ENCODE assay signal across 8 cellular contexts in the genomic region with DNA sequence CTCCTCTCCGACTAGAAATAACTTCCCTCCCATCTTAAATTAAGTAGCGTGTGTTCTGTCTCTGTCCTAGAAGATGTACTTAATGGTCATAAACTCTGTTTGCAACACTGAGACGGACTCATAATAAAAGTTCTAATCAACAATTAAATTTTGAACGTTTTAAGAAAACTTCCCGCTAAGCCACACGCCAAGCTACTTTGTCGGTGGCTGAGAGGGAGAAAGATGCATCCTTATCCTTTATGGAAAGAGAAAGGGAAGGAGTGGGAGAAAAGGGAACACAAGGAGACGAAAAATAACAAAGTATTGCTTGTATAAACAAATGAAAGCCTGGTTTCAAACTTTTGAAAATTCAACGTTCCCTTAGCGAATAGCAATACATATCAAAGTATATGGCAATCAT. TPM values are rescaled to one million over a fixed set of nuclear protein-coding genes. Genes with fewer than 3 reads are reported as not detected.
DNase-seq lines count a peak whose midpoint lies in the region; ATAC-seq, FAIRE-seq and TF ChIP-seq lines count a peak whose summit lies in the region.

No MANE protein-coding gene starts in this region.

- peak overlapping the region; percentile 78 for H3K4me3 ChIP-seq in lower lobe of right lung
- peak overlapping the region; percentile 94 to 97 for H3K4me3 ChIP-seq in aorta (ENCODE audit: low read length in 2 of 2)

- H3K9me3 ChIP-seq in H9 (ENCODE audit: control insufficient read depth, low read depth, low read length) (no peaks in the 10 kb centered on the region), lower lobe of right lung (no peaks in the 10 kb centered on the region), aorta (ENCODE audit: control insufficient read depth, low read length) (no peaks in the 10 kb centered on the region)

- no peak for TF ChIP-seq CTCF in H9 (conservative IDR thresholded peaks at IDR 0.05)
- TF ChIP-seq CTCF in lower lobe of right lung (IDR thresholded peaks at IDR 0.05) = no peak

- peaks cover 7% of the 10 kb centered on the region for H3K23me2 ChIP-seq in H9 (ENCODE audit: insufficient read length, low read depth, low read length, poor library complexity, severe bottlenecking)

- H3K4me1 Mint-ChIP-seq in H9 = peaks cover 40 to 54% of the 10 kb centered on the region in 2 experiments
- H3K4me1 Mint-ChIP-seq in activated naive CD8-positive, alpha-beta T cell treated with anti-CD3 and anti-CD28 coated beads, Interleukin-2, amount 50 U/mL, for 24 hours = peaks cover 25% of the 10 kb centered on the region

- peaks cover 2% of the 10 kb centered on the region; the same call in 1 of the 2 replicates for H3K79me2 ChIP-seq in H9 (ENCODE audit: insufficient read depth, low read length)

- no peak overlapping the region for H3K4ac ChIP-seq in H9 (ENCODE audit: low read depth, low read length)

- no peaks in the 10 kb centered on the region for H3K36me3 ChIP-seq in lower lobe of right lung
- H3K36me3 ChIP-seq in aorta (ENCODE audit: control insufficient read depth in 1 of 2, insufficient read depth in 2 of 2, low read length in 1 of 2) = no peaks in the 10 kb centered on the region

- no peaks in the 10 kb centered on the region; a peak in 2 of 7 replicates for H3K36me3 Mint-ChIP-seq in H9 (ENCODE audit: insufficient read depth in 1 of 3, low read depth in 3 of 3)
- no peaks in the 10 kb centered on the region for H3K36me3 Mint-ChIP-seq in activated naive CD8-positive, alpha-beta T cell treated with anti-CD3 and anti-CD28 coated beads, Interleukin-2, amount 50 U/mL, for 24 hours (ENCODE audit: low read depth)

- no peak overlapping the region for H4K91ac ChIP-seq in H9 (ENCODE audit: insufficient read length, low read depth, low read length)

- H2AK5ac ChIP-seq in H9 (ENCODE audit: insufficient read length, low read length) = no peak overlapping the region

- peak overlapping the region; percentile 95 for H3K4me2 ChIP-seq in H9 (ENCODE audit: insufficient read depth, insufficient read length, low read length)

- H3K18ac ChIP-seq in H9 (ENCODE audit: insufficient read length, low read depth, low read length) = no peak overlapping the region

- no peak for FAIRE-seq in RCC 7860 (lab: Jason Lieb, UNC)

- peaks cover 9% of the 10 kb centered on the region for H3K27me3 Mint-ChIP-seq in H9 (ENCODE audit: low read depth)
- peaks cover 67% of the 10 kb centered on the region for H3K27me3 Mint-ChIP-seq in activated naive CD8-positive, alpha-beta T cell treated with anti-CD3 and anti-CD28 coated beads, Interleukin-2, amount 50 U/mL, for 24 hours

- H3K27ac Mint-ChIP-seq in H9 = no peak overlapping the region
- H3K27ac Mint-ChIP-seq in activated naive CD8-positive, alpha-beta T cell treated with anti-CD3 and anti-CD28 coated beads, Interleukin-2, amount 50 U/mL, for 24 hours = peak overlapping the region; percentile 24

- no peak overlapping the region for H2AFZ ChIP-seq in H9 (ENCODE audit: low read length)

- no peak overlapping the region for H2BK5ac ChIP-seq in H9 (ENCODE audit: insufficient read length, low read length)

- H3K27ac ChIP-seq in H9 (ENCODE audit: insufficient read length, low read depth, low read length) (no peak overlapping the region), lower lobe of right lung (peak overlapping the region; percentile 95), aorta (ENCODE audit: low read depth in 1 of 2, low read length in 2 of 2) (peak overlapping the region; percentile 28 to 74)

- intact Hi-C loops in lower lobe of right lung (cut with DNase I) (no loop called here), aorta (cut with DNase I) (loop anchor here (5.0 kb wide), 2 partner anchors 107 to 112 kb away; a partner anchor contains a TSS)

- no peak overlapping the region for H3T11ph ChIP-seq in H9 (ENCODE audit: low read length)

- no peak overlapping the region for H4K5ac ChIP-seq in H9 (ENCODE audit: insufficient read length, low read depth, low read length)

- no peak overlapping the region for H2BK15ac ChIP-seq in H9 (ENCODE audit: low read depth, low read length)

- H2BK120ac ChIP-seq in H9 (ENCODE audit: low read depth, low read length, poor library complexity, severe bottlenecking) = no peak overlapping the region

- ATAC-seq in activated naive CD8-positive, alpha-beta T cell treated with anti-CD3 and anti-CD28 coated beads, Interleukin-2, amount 50 U/mL, for 24 hours = no peak
- ATAC-seq in lower lobe of right lung = no peak
- peak; percentile 7 for ATAC-seq in aorta (ENCODE audit: low FRiP score)
- no peak for ATAC-seq in HG03520 (IDR thresholded peaks at IDR 0.05; ENCODE audit: unreplicated experiment)

- H3K23ac ChIP-seq in H9 (ENCODE audit: insufficient read length, low read depth, low read length) = no peak overlapping the region

- no peaks in the 10 kb centered on the region; the same call in 1 of the 2 replicates for H3K27me3 ChIP-seq in H9 (ENCODE audit: insufficient read depth, low read length)
- H3K27me3 ChIP-seq in lower lobe of right lung (ENCODE audit: low read depth) = no peaks in the 10 kb centered on the region
- no peaks in the 10 kb centered on the region for H3K27me3 ChIP-seq in aorta (ENCODE audit: control insufficient read depth in 1 of 2, insufficient read depth in 2 of 2, low read length in 1 of 2)

- H3K4me3 Mint-ChIP-seq in H9 = peak overlapping the region; percentile 77 to 92
- peak overlapping the region; percentile 81 for H3K4me3 Mint-ChIP-seq in activated naive CD8-positive, alpha-beta T cell treated with anti-CD3 and anti-CD28 coated beads, Interleukin-2, amount 50 U/mL, for 24 hours

- H3K9me3 Mint-ChIP-seq in H9 = peaks cover 0 to 3% of the 10 kb centered on the region in 2 experiments; a peak in 2 of 5 replicates
- H3K9me3 Mint-ChIP-seq in activated naive CD8-positive, alpha-beta T cell treated with anti-CD3 and anti-CD28 coated beads, Interleukin-2, amount 50 U/mL, for 24 hours = no peaks in the 10 kb centered on the region

- DNase-seq in ACHN (peak; percentile 16), H9 (no peak), lower lobe of right lung (no peak), aorta (no peak), RCC 7860 (ENCODE audit: low spot score) (no peak), dedifferentiated amniotic fluid mesenchymal stem cell (ENCODE audit: extremely low spot score) (no peak)
- no peak for DNase-seq in activated naive CD8-positive, alpha-beta T cell treated with anti-CD3 and anti-CD28 coated beads, Interleukin-2, amount 50 U/mL, for 24 hours

- no peaks in the 10 kb centered on the region for H4K20me1 ChIP-seq in H9 (ENCODE audit: control insufficient read depth, insufficient read depth, insufficient read length)

- H3K4me1 ChIP-seq in H9 (ENCODE audit: insufficient read depth, low read length) (peaks cover 10% of the 10 kb centered on the region), lower lobe of right lung (peaks cover 42% of the 10 kb centered on the region), aorta (ENCODE audit: control insufficient read depth in 1 of 2, insufficient read depth in 2 of 2, low read length in 2 of 2) (peaks cover 3 to 4% of the 10 kb centered on the region in 2 donors)

- no peaks in the 10 kb centered on the region for H3K79me1 ChIP-seq in H9 (ENCODE audit: insufficient read depth, low read depth, low read length, poor library complexity, severe bottlenecking)

- H3K56ac ChIP-seq in H9 (ENCODE audit: insufficient read length, low read depth, low read length) = no peak overlapping the region

- WGBS in H9 (ENCODE audit: extremely low coverage, insufficient read length, low lambda C conversion rate) = no CpG with 5 or more reads among the region's 10 CpGs
- WGBS in aorta, 2 donors = 2% methylated on average over 10 of the region's 10 CpGs

- H2BK20ac ChIP-seq in H9 (ENCODE audit: low read depth, low read length, poor library complexity, severe bottlenecking) = no peak overlapping the region

- no peak overlapping the region for H3K9ac ChIP-seq in H9 (ENCODE audit: extremely low read depth, insufficient read length, low read length)

- no peak overlapping the region for H3K14ac ChIP-seq in H9 (ENCODE audit: insufficient read depth, low read length)

- in situ Hi-C loops in ACHN (cut with HindIII; ENCODE audit: low pct_ligation_motif_present, low pct_unique_long_range_greater_than_20kb, low sequenced_read_pairs) = no loop called here

- no peak overlapping the region for H2BK12ac ChIP-seq in H9 (ENCODE audit: insufficient read length, low read depth, low read length)

- H4K8ac ChIP-seq in H9 (replicated peaks; ENCODE audit: insufficient read length, low read depth, low read length) = no peak overlapping the region

RNA-seq across cellular contexts. Expression of a gene that starts 0.9 kb away (rescaled TPM):
- total RNA-seq in H9 (2021) = 24.2 and 25.0 TPM in 2 replicates
- total RNA-seq in lower lobe of right lung = 60.5 TPM
- total RNA-seq in aorta = 10 to 100 TPM; 56.4 to 84.9 TPM
- polyA plus RNA-seq in aorta = 10 to 100 TPM; 12.7 to 26.0 TPM
